ENCODE assay signal across 8 cellular contexts in the genomic region with DNA sequence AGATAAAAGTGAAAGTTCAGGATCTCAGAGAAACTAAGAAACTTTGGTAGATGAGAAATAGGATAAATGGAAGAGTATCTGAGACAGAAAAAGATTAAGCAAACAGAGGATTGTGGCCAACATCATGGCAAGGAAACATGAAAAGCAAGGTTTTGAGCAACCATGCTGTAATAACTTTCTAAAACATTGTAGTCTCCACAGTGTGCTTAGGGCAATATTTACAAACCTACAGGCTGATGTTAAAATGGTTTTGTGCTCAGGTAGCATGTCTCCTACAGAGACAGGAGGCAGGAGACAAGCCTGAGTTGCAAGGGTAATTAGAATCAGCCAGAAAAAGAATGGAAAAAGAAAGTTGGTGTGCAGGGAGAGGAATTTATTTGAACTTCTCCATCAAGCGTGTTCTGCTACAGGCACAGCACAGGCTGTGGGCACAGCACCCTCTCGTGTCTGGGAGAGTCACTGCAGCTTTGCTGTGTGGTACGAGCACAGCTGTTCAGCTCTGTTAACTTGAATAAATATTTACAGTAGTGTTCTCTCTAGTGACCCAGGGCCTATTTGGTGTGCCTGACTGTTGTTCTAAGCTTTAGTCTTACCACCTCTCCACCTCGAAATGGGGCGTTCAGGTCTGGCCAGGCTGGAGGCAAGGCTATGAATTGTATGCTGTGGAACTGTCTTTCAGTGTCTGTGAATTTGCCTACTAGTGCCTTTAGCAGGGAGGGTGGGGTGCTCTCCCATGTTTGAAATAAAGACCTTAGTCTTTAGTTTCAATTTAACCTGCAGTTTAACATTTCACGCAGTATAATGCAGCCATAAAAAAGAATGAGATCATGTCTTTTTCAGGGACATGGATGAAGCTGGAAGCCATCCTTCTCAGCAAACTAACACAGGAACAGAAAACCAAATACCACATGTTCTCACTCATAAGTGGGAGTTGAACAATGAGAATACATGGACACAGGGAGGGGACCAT.
A peak's percentile ranks its signal among the peaks of the same experiment; 100 is the strongest.
DNase-seq lines count a peak whose midpoint lies in the region; ATAC-seq and TF ChIP-seq lines count a peak whose summit lies in the region.
"Not testable (repeated sequence)": the region's sequence is repeated elsewhere in the genome, so short reads cannot be mapped to it uniquely, and the experiment has no call there.

No MANE protein-coding gene starts in this region.

- DNase-seq in GDM1 (lab: John Stamatoyannopoulos, UW) (peak; percentile 60), NCI-H1417 treated with DMSO at 0.1 percent for 48 hours (lab: John Stamatoyannopoulos, UW) (peak; percentile 2), foreskin fibroblast (peak; percentile 43 to 81), nucleus accumbens (lab: John Stamatoyannopoulos, UW) (peak in 51 of 56 donors; percentile 5 to 81 (median 42))
- peak; percentile 46 for DNase-seq in activated gamma-delta T cell treated with anti-CD3 and anti-CD28 coated beads, Interleukin-2, amount 50 U/mL, for 16 hours (ENCODE audit: low read depth)
- peak; percentile 67 to 69 for DNase-seq in stimulated activated naive CD8-positive, alpha-beta T cell treated with anti-CD3 and anti-CD28 coated beads, Interleukin-15, amount 100 ng/mL, for 72 hours

- not testable (repeated sequence) for H3K4me3 ChIP-seq in foreskin fibroblast (ENCODE audit: low read depth in 1 of 2, low read length in 2 of 2)

- H3K4me3 Mint-ChIP-seq in stimulated activated naive CD8-positive, alpha-beta T cell treated with anti-CD3 and anti-CD28 coated beads, Interleukin-15, amount 100 ng/mL, for 72 hours, result peak overlapping the region; percentile 2 to 36

- not testable (repeated sequence) for H3K27ac Mint-ChIP-seq in stimulated activated naive CD8-positive, alpha-beta T cell treated with anti-CD3 and anti-CD28 coated beads, Interleukin-15, amount 100 ng/mL, for 72 hours

- H3K27me3 Mint-ChIP-seq in stimulated activated naive CD8-positive, alpha-beta T cell treated with anti-CD3 and anti-CD28 coated beads, Interleukin-15, amount 100 ng/mL, for 72 hours, result not testable (repeated sequence)

- TF ChIP-seq CTCF in foreskin fibroblast (IDR thresholded peaks at IDR 0.05; ENCODE audit: low read depth, low read length), result peak; percentile 90

- peaks cover 21% of the 10 kb centered on the region for H3K4me1 Mint-ChIP-seq in stimulated activated naive CD8-positive, alpha-beta T cell treated with anti-CD3 and anti-CD28 coated beads, Interleukin-15, amount 100 ng/mL, for 72 hours

- H3K9me3 Mint-ChIP-seq in stimulated activated naive CD8-positive, alpha-beta T cell treated with anti-CD3 and anti-CD28 coated beads, Interleukin-15, amount 100 ng/mL, for 72 hours, result not testable (repeated sequence)

- ATAC-seq in HG02610 (IDR thresholded peaks at IDR 0.05; ENCODE audit: unreplicated experiment) (peak; percentile 88), SK-N-SH treated with all-trans-retinoic acid at 6 μM for 48 hours (peak; percentile 99)
- ATAC-seq in stimulated activated naive CD8-positive, alpha-beta T cell treated with anti-CD3 and anti-CD28 coated beads, Interleukin-15, amount 100 ng/mL, for 72 hours, result peak; percentile 92

Comparison
In these comparisons a context has a peak if more than half of its experiments do, and no peak if none do; other contexts are left out.
1. DNase-seq: peak in every context shown above with its lines; median percentile 68 in stimulated activated naive CD8-positive, alpha-beta T cell treated with anti-CD3 and anti-CD28 coated beads, Interleukin-15, amount 100 ng/mL, for 72 hours; 62 in foreskin fibroblast; 60 in GDM1; 46 in activated gamma-delta T cell treated with anti-CD3 and anti-CD28 coated beads, Interleukin-2, amount 50 U/mL, for 16 hours; 42 in nucleus accumbens; 2 in NCI-H1417 treated with DMSO at 0.1 percent for 48 hours.